8 cellular contexts compared by ENCODE assay signal in the genomic region with DNA sequence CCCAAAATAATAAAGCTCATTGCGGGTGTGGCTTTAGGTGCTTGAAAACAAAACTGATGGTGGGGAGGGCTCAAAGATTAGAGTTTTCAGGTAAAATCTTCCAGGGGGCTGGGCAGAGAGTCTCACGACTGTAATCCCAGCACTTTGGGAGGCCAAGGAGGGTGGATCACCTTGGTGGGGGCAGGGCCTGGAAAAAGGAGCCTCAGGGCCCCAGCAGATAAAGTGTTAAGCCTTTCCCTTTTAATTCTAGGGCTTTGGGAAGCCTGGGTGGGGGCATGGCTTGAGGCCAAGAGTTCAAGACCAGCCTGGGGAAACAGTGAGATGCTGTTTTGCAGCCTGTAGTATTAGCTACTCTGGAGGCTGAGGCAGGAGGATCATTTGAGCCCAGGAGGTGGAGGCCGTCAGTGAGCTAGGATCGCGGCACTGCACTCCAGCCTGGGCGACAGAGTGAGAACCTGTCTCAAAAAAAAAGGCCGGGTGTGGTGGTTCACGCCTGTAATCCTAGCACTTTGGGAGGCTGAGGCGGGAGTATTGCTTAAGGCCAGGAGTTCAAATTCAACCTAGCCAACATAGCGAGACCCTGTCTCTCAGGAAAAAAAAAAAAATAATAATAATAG. TPM values are rescaled to one million over a fixed set of nuclear protein-coding genes. Genes with fewer than 3 reads are reported as not detected.
A peak's percentile ranks its signal among the peaks of the same experiment; 100 is the strongest.
DNase-seq lines count a peak whose midpoint lies in the region; ATAC-seq, FAIRE-seq and TF ChIP-seq lines count a peak whose summit lies in the region.

No MANE protein-coding gene starts in this region.

- H3K27ac Mint-ChIP-seq in activated naive CD4-positive, alpha-beta T cell treated with anti-CD3 and anti-CD28 coated beads for 36 hours = no peak overlapping the region
- H3K27ac Mint-ChIP-seq in astrocyte (ENCODE audit: unreplicated experiment) (no peak overlapping the region), type B pancreatic cell (peak overlapping the region; percentile 93)

- peaks cover 75% of the 10 kb centered on the region for H3K79me2 ChIP-seq in astrocyte (ENCODE audit: insufficient read depth, low read length)

- H2BK120ac ChIP-seq in mesenchymal stem cell (ENCODE audit: low read depth, low read length) = no peak overlapping the region

- H2AFZ ChIP-seq in astrocyte (ENCODE audit: low read depth, low read length) = no peak overlapping the region
- no peak overlapping the region for H2AFZ ChIP-seq in mesenchymal stem cell (ENCODE audit: low read depth, low read length)

- DNase-seq in activated naive CD4-positive, alpha-beta T cell treated with anti-CD3 and anti-CD28 coated beads for 36 hours = no peak
- DNase-seq in activated naive CD4-positive, alpha-beta T cell treated with anti-CD3 and anti-CD28 coated beads, Interleukin-2, amount 50 U/mL, for 16 hours = no peak
- DNase-seq in astrocyte (ENCODE audit: low read depth) (no peak), mesenchymal stem cell (no peak), type B pancreatic cell (ENCODE audit: extremely low spot score, unreplicated experiment) (no peak), left colon (no peak)

- intact Hi-C loops in activated naive CD4-positive, alpha-beta T cell treated with anti-CD3 and anti-CD28 coated beads for 36 hours (cut with micrococcal nuclease) = loop anchor here (1.0 kb wide), 2 partner anchors 39 to 147 kb away; no protein-coding TSS in a partner anchor
- intact Hi-C loops in left colon (cut with DNase I, micrococcal nuclease) = no loop called here

- 98% methylated on average over 8 of the region's 10 CpGs for WGBS in mesenchymal stem cell

- H3K27me3 Mint-ChIP-seq in activated naive CD4-positive, alpha-beta T cell treated with anti-CD3 and anti-CD28 coated beads for 36 hours (ENCODE audit: low read depth) = no peaks in the 10 kb centered on the region
- no peaks in the 10 kb centered on the region for H3K27me3 Mint-ChIP-seq in astrocyte (ENCODE audit: low read depth, unreplicated experiment)
- peaks cover 2% of the 10 kb centered on the region for H3K27me3 Mint-ChIP-seq in type B pancreatic cell

- H3K79me1 ChIP-seq in mesenchymal stem cell (replicated peaks; ENCODE audit: low read length, poor library complexity, severe bottlenecking) = peaks cover 32% of the 10 kb centered on the region

- no peak for FAIRE-seq in astrocyte (lab: Jason Lieb, UNC)

- no peaks in the 10 kb centered on the region for H3K9me3 Mint-ChIP-seq in activated naive CD4-positive, alpha-beta T cell treated with anti-CD3 and anti-CD28 coated beads for 36 hours
- no peaks in the 10 kb centered on the region for H3K9me3 Mint-ChIP-seq in astrocyte (ENCODE audit: unreplicated experiment)
- no peaks in the 10 kb centered on the region for H3K9me3 Mint-ChIP-seq in type B pancreatic cell

- no peak overlapping the region for H3K23ac ChIP-seq in mesenchymal stem cell (ENCODE audit: low read length in 2 of 2)

- H4K91ac ChIP-seq in mesenchymal stem cell (ENCODE audit: low read length) = no peak overlapping the region

- CTCF ChIA-PET in activated naive CD4-positive, alpha-beta T cell treated with anti-CD3 and anti-CD28 coated beads for 36 hours (lab: Charles Lee) = interaction anchor here (0.6 to 5.8 kb wide), 34 partner anchors 9 to 557 kb away, joined by 3 to 95 read pairs (median 7); a partner anchor contains a TSS

- H2BK15ac ChIP-seq in mesenchymal stem cell (ENCODE audit: low read depth, poor library complexity, severe bottlenecking) = no peak overlapping the region

- H2BK12ac ChIP-seq in mesenchymal stem cell (ENCODE audit: low read length in 2 of 2) = no peak overlapping the region

- H3K4ac ChIP-seq in mesenchymal stem cell (ENCODE audit: low read depth in 1 of 2, low read length in 2 of 2) = no peak overlapping the region

- H4K20me1 ChIP-seq in astrocyte (ENCODE audit: insufficient read depth, low read length) = peaks cover 39% of the 10 kb centered on the region

- H3K9me3 ChIP-seq in astrocyte (ENCODE audit: insufficient read depth, low read depth, low read length) (no peaks in the 10 kb centered on the region), mesenchymal stem cell (ENCODE audit: control insufficient read depth, low read length) (no peaks in the 10 kb centered on the region)

- H3K9ac ChIP-seq in astrocyte (ENCODE audit: low read length) (peak overlapping the region; percentile 87), mesenchymal stem cell (ENCODE audit: low read length) (peak overlapping the region; percentile 99)

- TF ChIP-seq CTCF in astrocyte (IDR thresholded peaks at IDR 0.05; ENCODE audit: insufficient read depth, low read depth, low read length) (no peak), type B pancreatic cell (conservative IDR thresholded peaks at IDR 0.05) (no peak)

- no peak overlapping the region for H3K18ac ChIP-seq in mesenchymal stem cell (ENCODE audit: low read depth in 1 of 2, low read length in 2 of 2)

- H2BK5ac ChIP-seq in mesenchymal stem cell (ENCODE audit: low read depth, low read length, poor library complexity, severe bottlenecking) = no peak overlapping the region

- no peak overlapping the region for H3K27ac ChIP-seq in astrocyte (ENCODE audit: low read depth, low read length)
- H3K27ac ChIP-seq in mesenchymal stem cell (ENCODE audit: low read length, poor library complexity, severe bottlenecking) = no peak overlapping the region

- H3K4me1 Mint-ChIP-seq in activated naive CD4-positive, alpha-beta T cell treated with anti-CD3 and anti-CD28 coated beads for 36 hours (ENCODE audit: low read depth) = peaks cover 33% of the 10 kb centered on the region
- H3K4me1 Mint-ChIP-seq in astrocyte (ENCODE audit: low read depth, unreplicated experiment) = peaks cover 20% of the 10 kb centered on the region
- H3K4me1 Mint-ChIP-seq in type B pancreatic cell (ENCODE audit: unreplicated experiment) = peaks cover 26% of the 10 kb centered on the region

- peaks cover 18% of the 10 kb centered on the region for H3K36me3 Mint-ChIP-seq in activated naive CD4-positive, alpha-beta T cell treated with anti-CD3 and anti-CD28 coated beads for 36 hours (ENCODE audit: low read depth)
- H3K36me3 Mint-ChIP-seq in astrocyte (ENCODE audit: low read depth, unreplicated experiment) = peaks cover 8% of the 10 kb centered on the region
- H3K36me3 Mint-ChIP-seq in type B pancreatic cell = peaks cover 20% of the 10 kb centered on the region

- H2AK5ac ChIP-seq in mesenchymal stem cell (ENCODE audit: low read length, severe bottlenecking) = no peak overlapping the region

- ATAC-seq in HG03432 (IDR thresholded peaks at IDR 0.05; ENCODE audit: unreplicated experiment) = no peak
- ATAC-seq in HG02571 (IDR thresholded peaks at IDR 0.05; ENCODE audit: unreplicated experiment) = no peak
- ATAC-seq in left colon = no peak

- H3K14ac ChIP-seq in mesenchymal stem cell (ENCODE audit: low read length in 2 of 2) = no peak overlapping the region

- H4K8ac ChIP-seq in mesenchymal stem cell (ENCODE audit: low read length) = no peak overlapping the region

- H3K4me3 ChIP-seq in astrocyte (ENCODE audit: insufficient read depth, low read depth, low read length) (peak overlapping the region; percentile 85), mesenchymal stem cell (ENCODE audit: insufficient read depth in 1 of 2, low read depth in 1 of 2, low read length in 2 of 2) (peak overlapping the region; percentile 75 to 97)

- H3K27me3 ChIP-seq in astrocyte (ENCODE audit: insufficient read depth, low read length) (no peaks in the 10 kb centered on the region), mesenchymal stem cell (ENCODE audit: control insufficient read depth in 1 of 2, insufficient read depth in 1 of 2, low read length in 2 of 2) (no peaks in the 10 kb centered on the region)

- H3K4me3 Mint-ChIP-seq in activated naive CD4-positive, alpha-beta T cell treated with anti-CD3 and anti-CD28 coated beads for 36 hours = peak overlapping the region; percentile 93
- peak overlapping the region; percentile 100 for H3K4me3 Mint-ChIP-seq in astrocyte (ENCODE audit: unreplicated experiment)
- peak overlapping the region; percentile 98 for H3K4me3 Mint-ChIP-seq in type B pancreatic cell

- H3K4me1 ChIP-seq in astrocyte (ENCODE audit: insufficient read depth, low read length) (peaks cover 28% of the 10 kb centered on the region), mesenchymal stem cell (ENCODE audit: control insufficient read depth, insufficient read depth, low read depth, low read length) (peaks cover 20% of the 10 kb centered on the region)

- H3K4me2 ChIP-seq in astrocyte (ENCODE audit: low read length) (peak overlapping the region; percentile 90), mesenchymal stem cell (ENCODE audit: low read length, poor library complexity, severe bottlenecking) (peak overlapping the region; percentile 79)

- H3K36me3 ChIP-seq in astrocyte (ENCODE audit: insufficient read depth, low read length) (peaks cover 7% of the 10 kb centered on the region), mesenchymal stem cell (ENCODE audit: control insufficient read depth in 1 of 2, insufficient read depth in 2 of 2, low read depth in 1 of 2, low read length in 2 of 2) (peaks cover 54 to 55% of the 10 kb centered on the region in 2 experiments)

RNA-seq across cellular contexts. Expression of a gene that starts 1.7 kb away (rescaled TPM):
- total RNA-seq in activated naive CD4-positive, alpha-beta T cell treated with anti-CD3 and anti-CD28 coated beads for 36 hours = 10 to 100 TPM; 17.2 to 18.7 TPM
- total RNA-seq in astrocyte (49.8 and 60.7 TPM in 2 replicates), type B pancreatic cell (ENCODE audit: low replicate concordance) (37.1 and 41.5 TPM in 2 replicates), left colon (10 to 100 TPM; 19.8 to 23.3 TPM)
- polyA plus RNA-seq in mesenchymal stem cell (2013, experiment 1 of 2) = 8.9 TPM
- 8.8 TPM for polyA plus RNA-seq in mesenchymal stem cell (2013, experiment 2 of 2)

RNA-seq across cellular contexts. Expression of a gene that starts 2.2 kb away (rescaled TPM):
- total RNA-seq in activated naive CD4-positive, alpha-beta T cell treated with anti-CD3 and anti-CD28 coated beads for 36 hours = 10 to 100 TPM; 11.6 to 11.7 TPM
- total RNA-seq in astrocyte = 13.8 and 14.5 TPM in 2 replicates
- 14.6 TPM for polyA plus RNA-seq in mesenchymal stem cell (2013, experiment 1 of 2)
- polyA plus RNA-seq in mesenchymal stem cell (2013, experiment 2 of 2) = 14.8 TPM
- total RNA-seq in type B pancreatic cell (ENCODE audit: low replicate concordance) = 17.3 and 18.7 TPM in 2 replicates
- total RNA-seq in left colon = 10 to 100 TPM; 13.5 to 16.6 TPM

RNA-seq across cellular contexts. Expression of a gene that starts 17.7 kb away (rescaled TPM):
- under 1 TPM; 0.21 to 0.27 TPM for total RNA-seq in activated naive CD4-positive, alpha-beta T cell treated with anti-CD3 and anti-CD28 coated beads for 36 hours
- total RNA-seq in astrocyte = 0.23 TPM in 1 of 2 replicates, not detected in the other
- 0.12 TPM for polyA plus RNA-seq in mesenchymal stem cell (2013, experiment 1 of 2)
- 0.07 TPM for polyA plus RNA-seq in mesenchymal stem cell (2013, experiment 2 of 2)
- total RNA-seq in type B pancreatic cell (ENCODE audit: low replicate concordance) = 0.56 and 0.69 TPM in 2 replicates
- total RNA-seq in left colon = under 1 TPM; 0.14 to 0.73 TPM

RNA-seq across cellular contexts. Expression of a gene that starts 18.6 kb away (rescaled TPM):
- total RNA-seq in activated naive CD4-positive, alpha-beta T cell treated with anti-CD3 and anti-CD28 coated beads for 36 hours = 1 to 10 TPM; 3.2 to 3.8 TPM
- 0.30 and 0.96 TPM in 2 replicates for total RNA-seq in astrocyte
- polyA plus RNA-seq in mesenchymal stem cell (2013, experiment 1 of 2) = 0.17 TPM
- 0.21 TPM for polyA plus RNA-seq in mesenchymal stem cell (2013, experiment 2 of 2)
- total RNA-seq in type B pancreatic cell (ENCODE audit: low replicate concordance) = 5.6 and 6.0 TPM in 2 replicates
- 1 to 10 TPM in 1 of 2 donors, under 1 TPM in 1; 0.95 to 1.6 TPM for total RNA-seq in left colon

RNA-seq across cellular contexts. Expression of a gene that starts 18.9 kb away (rescaled TPM):
- 10 to 100 TPM; 33.7 to 34.5 TPM for total RNA-seq in activated naive CD4-positive, alpha-beta T cell treated with anti-CD3 and anti-CD28 coated beads for 36 hours
- total RNA-seq in astrocyte (14.6 and 14.7 TPM in 2 replicates), type B pancreatic cell (ENCODE audit: low replicate concordance) (33.0 and 63.7 TPM in 2 replicates), left colon (10 to 100 TPM; 16.5 to 17.3 TPM)
- 21.2 TPM for polyA plus RNA-seq in mesenchymal stem cell (2013, experiment 1 of 2)
- polyA plus RNA-seq in mesenchymal stem cell (2013, experiment 2 of 2) = 21.8 TPM
